Comparison of ENCODE assay signal across 31 cellular contexts in the genomic region with DNA sequence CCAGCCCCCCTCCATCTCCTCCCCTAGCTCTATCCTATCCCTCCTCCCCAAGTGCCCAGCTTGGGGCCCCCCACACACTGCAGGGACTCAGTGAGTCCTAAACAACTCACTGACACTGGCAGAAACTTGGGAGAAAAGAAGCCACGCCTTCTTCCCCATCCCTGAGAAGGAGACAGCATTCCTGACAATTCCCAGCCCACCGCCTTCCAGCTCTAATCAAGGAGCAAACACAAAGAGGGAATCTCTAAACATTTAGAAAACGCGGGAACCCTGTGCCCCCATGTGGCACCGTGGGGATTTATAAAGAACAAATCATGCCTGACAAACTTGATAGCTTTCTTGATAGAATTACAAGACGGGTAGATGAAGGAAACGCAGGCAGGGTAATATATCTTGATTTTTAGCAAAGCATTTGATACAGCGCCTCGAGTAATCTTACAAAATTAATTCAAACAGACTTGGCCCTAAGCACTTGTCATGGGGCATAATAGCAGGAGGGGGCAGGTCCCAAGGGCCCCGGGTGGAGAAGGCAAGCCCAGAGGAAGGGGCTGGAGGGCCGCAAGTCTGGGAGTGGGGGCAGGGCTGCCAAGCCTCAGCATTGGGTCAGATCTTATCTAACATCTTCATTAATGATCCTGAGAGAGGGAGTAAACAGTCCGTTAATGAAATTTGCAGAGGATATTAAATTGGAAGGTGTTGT. TPM values are rescaled to one million over a fixed set of nuclear protein-coding genes. Genes with fewer than 3 reads are reported as not detected.
DNase-seq lines count a peak whose midpoint lies in the region; ATAC-seq and TF ChIP-seq lines count a peak whose summit lies in the region.
"Had no signal": no experiment of that assay in that cellular context is flagged by ENCODE, and none has a peak within 500 bp of the region (broad histone marks: within the 10 kb centered on the region; RNA-seq: fewer than 3 reads in every experiment).

No MANE protein-coding gene starts in this region.

- H3K36me3 Mint-ChIP-seq in nephron progenitor cell (ENCODE audit: low read depth): no peaks in the 10 kb centered on the region
- H3K36me3 Mint-ChIP-seq: activated naive CD8-positive, alpha-beta T cell treated with anti-CD3 and anti-CD28 coated beads for 36 hours; CD4-positive, alpha-beta memory T cell; naive thymus-derived CD4-positive, alpha-beta T cell had no signal

- H3K9me3 ChIP-seq in upper lobe of right lung (no peaks in the 10 kb centered on the region), A673 (ENCODE audit: low read depth, low read length, poor library complexity, severe bottlenecking) (no peaks in the 10 kb centered on the region)
- H3K9me3 ChIP-seq: Peyer's patch, right atrium auricular region, stomach, thyroid gland had no signal

- no TSS peak for BruUV-seq in A673 (replicated peaks; lab: Mats Ljungman, UMichigan)

- H3K4me3 ChIP-seq in dorsolateral prefrontal cortex: peak overlapping the region in 55 of 59 donors; percentile 2 to 89 (median 76)
- H3K4me3 ChIP-seq in upper lobe of right lung: no peak overlapping the region
- no peak overlapping the region for H3K4me3 ChIP-seq in A673 (ENCODE audit: low read depth, low read length, poor library complexity, severe bottlenecking)
- H3K4me3 ChIP-seq: coronary artery, Peyer's patch, right atrium auricular region, stomach, thyroid gland had no signal

- H3K4me1 Mint-ChIP-seq in nephron progenitor cell: peaks cover 35% of the 10 kb centered on the region

- peak; percentile 47 for DNase-seq in cardiac septum (ENCODE audit: low spot score)
- DNase-seq in Right ventricle myocardium superior: no peak
- peak in 1 of 10 donors; percentile 27 for DNase-seq in dorsolateral prefrontal cortex
- DNase-seq in nephron progenitor cell: no peak
- peak; percentile 46 for DNase-seq in upper lobe of right lung
- DNase-seq in NCI-H2029 treated with DMSO at 0.1 percent for 48 hours (lab: John Stamatoyannopoulos, UW): no peak
- no peak for DNase-seq in A673 (ENCODE audit: low spot score)
- DNase-seq: activated CD4-positive, alpha-beta T cell treated with anti-CD3 and anti-CD28 coated beads for 48 hours; activated effector memory CD4-positive, alpha-beta T cell treated with Interleukin-2 at 50 U/mL for 16 hours; activated naive CD8-positive, alpha-beta T cell treated with anti-CD3 and anti-CD28 coated beads for 36 hours; activated T-cell treated with anti-CD3 and anti-CD28 coated beads for 4 hours; CD4-positive, alpha-beta memory T cell; effector memory CD4-positive, alpha-beta T cell; erythroblast; H9; KBM-7; left ventricle myocardium superior; midbrain; naive thymus-derived CD4-positive, alpha-beta T cell; NCI-H1694 treated with DMSO at 0.1 percent for 48 hours; NCI-H526 treated with DMSO at 0.1 percent for 48 hours; SHP77 treated with DMSO at 0.1 percent for 48 hours; stomach; SW 1271; thyroid gland had no signal

- TF ChIP-seq CTCF in dorsolateral prefrontal cortex (IDR thresholded peaks at IDR 0.05 in 54 of 56, conservative IDR thresholded peaks at IDR 0.05 in 2 of 56; ENCODE audit: low read depth in 1 of 56, partially characterized antibody in 56 of 56) (no peak), nephron progenitor cell (IDR thresholded peaks at IDR 0.05) (no peak), upper lobe of right lung (IDR thresholded peaks at IDR 0.05) (no peak), A673 (conservative IDR thresholded peaks at IDR 0.05; ENCODE audit: low read depth, low read length) (no peak)

- no peak overlapping the region for H3K27ac Mint-ChIP-seq in nephron progenitor cell
- H3K27ac Mint-ChIP-seq: activated naive CD8-positive, alpha-beta T cell treated with anti-CD3 and anti-CD28 coated beads for 36 hours; B cell; CD4-positive, alpha-beta memory T cell; naive thymus-derived CD4-positive, alpha-beta T cell had no signal

- CTCF ChIA-PET in A673 (lab: Charles Lee): interaction anchor here (1.4 kb wide), 1 partner anchor 111 kb away, joined by 4 read pairs; no protein-coding TSS in a partner anchor

- H3K27ac ChIP-seq in dorsolateral prefrontal cortex: peak overlapping the region in 38 of 59 donors; percentile 2 to 94 (median 84)
- no peak overlapping the region for H3K27ac ChIP-seq in upper lobe of right lung
- no peak overlapping the region for H3K27ac ChIP-seq in A673 (ENCODE audit: low read depth, low read length, poor library complexity, severe bottlenecking)
- H3K27ac ChIP-seq: coronary artery, parathyroid adenoma, Peyer's patch, right atrium auricular region, stomach, thyroid gland had no signal

- H3K4me1 ChIP-seq in upper lobe of right lung: peaks cover 21% of the 10 kb centered on the region
- H3K4me1 ChIP-seq in A673 (ENCODE audit: insufficient read depth, low read length, poor library complexity, severe bottlenecking): peaks cover 39% of the 10 kb centered on the region
- H3K4me1 ChIP-seq: parathyroid adenoma had no signal

- POLR2A ChIA-PET in A673 (lab: Charles Lee; ENCODE audit: low non-redundant PET): no interaction called here

- ATAC-seq in Right ventricle myocardium superior (ENCODE audit: poor library complexity) (no peak), upper lobe of right lung (no peak), GM18502 (IDR thresholded peaks at IDR 0.05; ENCODE audit: poor library complexity, unreplicated experiment) (no peak)
- ATAC-seq: left ventricle myocardium superior; naive thymus-derived CD4-positive, alpha-beta T cell had no signal

- intact Hi-C loops in cardiac septum (cut with DNase I): loop anchor here (10.0 kb wide), 1 partner anchor 94 kb away; no protein-coding TSS in a partner anchor
- intact Hi-C loops in Right ventricle myocardium superior (cut with DNase I): no loop called here
- intact Hi-C loops in dorsolateral prefrontal cortex (cut with DNase I): loop anchor here in 1 of 2 donors (5.0 kb wide), 1 partner anchor 186 kb away; the partner anchor contains the start of gene CRY2
- intact Hi-C loops in upper lobe of right lung (cut with DNase I): loop anchor here (10.0 kb wide), 1 partner anchor 286 kb away; no protein-coding TSS in a partner anchor
- intact Hi-C loops in A673 (cut with micrococcal nuclease; ENCODE audit: unreplicated experiment): no loop called here

- no peaks in the 10 kb centered on the region for H3K9me3 Mint-ChIP-seq in nephron progenitor cell
- H3K9me3 Mint-ChIP-seq: activated naive CD8-positive, alpha-beta T cell treated with anti-CD3 and anti-CD28 coated beads for 36 hours; CD4-positive, alpha-beta memory T cell; H9; naive thymus-derived CD4-positive, alpha-beta T cell had no signal

- H3K36me3 ChIP-seq in upper lobe of right lung (no peaks in the 10 kb centered on the region), A673 (ENCODE audit: insufficient read depth, low read length, poor library complexity, severe bottlenecking) (no peaks in the 10 kb centered on the region)
- H3K36me3 ChIP-seq: Peyer's patch, right atrium auricular region, stomach, thyroid gland had no signal

- peaks cover 60% of the 10 kb centered on the region for H3K27me3 Mint-ChIP-seq in nephron progenitor cell (ENCODE audit: low read depth, poor library complexity)

- peaks cover 0 to 5% (median 0%) of the 10 kb centered on the region in 45 donors for H3K27me3 ChIP-seq in dorsolateral prefrontal cortex
- H3K27me3 ChIP-seq in upper lobe of right lung: peaks cover 77% of the 10 kb centered on the region
- peaks cover 2% of the 10 kb centered on the region for H3K27me3 ChIP-seq in A673 (replicated peaks; ENCODE audit: insufficient read depth, low read depth, low read length, poor library complexity)
- H3K27me3 ChIP-seq: right atrium auricular region, thyroid gland had no signal

- H3K4me3 Mint-ChIP-seq in nephron progenitor cell: peak overlapping the region; percentile 29
- H3K4me3 Mint-ChIP-seq: activated naive CD8-positive, alpha-beta T cell treated with anti-CD3 and anti-CD28 coated beads for 36 hours; B cell; CD4-positive, alpha-beta memory T cell; H9; naive thymus-derived CD4-positive, alpha-beta T cell had no signal

RNA-seq across cellular contexts. Expression of gene CHST1, which starts 4.6 kb away (rescaled TPM):
- total RNA-seq in cardiac septum (2.6 TPM), Right ventricle myocardium superior (3.1 TPM), dorsolateral prefrontal cortex (100 to 1,000 TPM in 61 of 120 experiments, 10 to 100 TPM in 59; 51.7 to 159 (median 100) TPM), upper lobe of right lung (4.9 TPM), A673 (2021) (13.2 and 17.0 TPM in 2 replicates)
- total RNA-seq: activated naive CD8-positive, alpha-beta T cell treated with anti-CD3 and anti-CD28 coated beads for 36 hours; B cell; CD4-positive, alpha-beta memory T cell; naive thymus-derived CD4-positive, alpha-beta T cell had no signal

Comparison
In these comparisons a context has a peak if more than half of its experiments do, and no peak if none do; other contexts are left out.
1. DNase-seq: peak in cardiac septum (single experiment) and upper lobe of right lung (single experiment); none in Right ventricle myocardium superior (single experiment), nephron progenitor cell (single experiment), NCI-H2029 treated with DMSO at 0.1 percent for 48 hours (single experiment) and A673 (single experiment).
2. intact Hi-C loops: an anchor here in cardiac septum (10.0 kb wide) and upper lobe of right lung (10.0 kb wide); none called in Right ventricle myocardium superior and A673.
3. H3K27ac ChIP-seq: peak in dorsolateral prefrontal cortex (38 of 59); none in upper lobe of right lung (single experiment) and A673 (single experiment).
4. H3K4me3 ChIP-seq: peak in dorsolateral prefrontal cortex (55 of 59); none in upper lobe of right lung (single experiment) and A673 (single experiment).